1 cellular context compared by ENCODE assay signal in the genomic region with DNA sequence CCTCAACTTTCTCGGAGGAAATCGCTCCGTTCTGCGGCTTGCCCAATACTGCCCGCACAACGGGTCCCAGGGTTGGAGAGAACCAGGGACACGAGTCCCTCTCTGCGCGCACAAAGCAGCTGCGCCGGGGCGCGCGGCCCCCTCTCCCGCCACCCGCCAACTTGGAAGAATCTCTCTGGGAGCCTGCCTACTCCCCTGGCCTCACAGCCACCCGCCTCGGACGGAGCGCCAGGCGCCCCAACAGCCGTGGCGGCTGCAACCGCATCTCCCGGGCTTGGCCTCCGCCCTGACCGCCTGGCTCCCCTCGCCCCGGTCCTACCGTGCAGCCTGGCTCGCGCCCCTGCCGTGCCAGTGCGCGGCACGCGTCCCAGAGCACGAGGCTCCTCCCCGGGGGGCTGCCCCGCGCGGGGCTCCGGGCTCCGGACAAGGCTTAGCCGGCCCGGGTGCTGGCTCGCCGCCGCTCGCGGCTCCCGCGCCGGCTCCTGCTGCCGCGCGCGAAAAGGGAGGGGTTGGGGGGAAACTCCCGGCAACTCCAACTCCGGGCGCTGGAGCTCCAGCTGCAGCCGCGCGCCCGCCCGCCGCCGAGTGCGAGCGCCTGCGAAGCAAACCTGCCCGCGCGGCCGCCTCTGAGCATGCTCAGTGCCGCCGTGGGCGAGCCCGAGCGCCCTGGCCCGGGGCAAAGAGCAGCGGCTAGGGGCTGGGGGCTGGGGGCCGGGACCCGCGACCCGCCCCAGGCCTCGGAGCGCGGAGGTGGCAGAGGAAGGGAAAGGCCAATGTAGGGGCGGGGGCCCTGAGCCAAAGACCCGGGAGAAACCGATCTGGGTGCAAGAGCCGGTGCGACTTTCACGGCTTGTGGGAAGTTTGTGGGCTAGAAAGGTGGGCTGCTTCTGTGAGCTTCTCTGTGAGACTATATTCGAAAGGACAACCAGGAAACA.
A peak's percentile ranks its signal among the peaks of the same experiment; 100 is the strongest.
TF ChIP-seq lines count a peak whose summit lies in the region.

A gene (minus strand): TSS at position 589 of the 935 bp plus-strand sequence. CDS start 75,329 bp downstream, outside the sequence.

TF ChIP-seq in HEK293, 187 proteins besides CTCF, POLR2A, EP300 and RAD21 (continued from another document and continues in another):
- TF ChIP-seq, protein P1, sequence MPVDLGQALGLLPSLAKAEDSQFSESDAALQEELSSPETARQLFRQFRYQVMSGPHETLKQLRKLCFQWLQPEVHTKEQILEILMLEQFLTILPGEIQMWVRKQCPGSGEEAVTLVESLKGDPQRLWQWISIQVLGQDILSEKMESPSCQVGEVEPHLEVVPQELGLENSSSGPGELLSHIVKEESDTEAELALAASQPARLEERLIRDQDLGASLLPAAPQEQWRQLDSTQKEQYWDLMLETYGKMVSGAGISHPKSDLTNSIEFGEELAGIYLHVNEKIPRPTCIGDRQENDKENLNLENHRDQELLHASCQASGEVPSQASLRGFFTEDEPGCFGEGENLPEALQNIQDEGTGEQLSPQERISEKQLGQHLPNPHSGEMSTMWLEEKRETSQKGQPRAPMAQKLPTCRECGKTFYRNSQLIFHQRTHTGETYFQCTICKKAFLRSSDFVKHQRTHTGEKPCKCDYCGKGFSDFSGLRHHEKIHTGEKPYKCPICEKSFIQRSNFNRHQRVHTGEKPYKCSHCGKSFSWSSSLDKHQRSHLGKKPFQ (tag by site-specific recombination; IDR thresholded peaks at IDR 0.05) = no peak
- TF ChIP-seq REPIN1 (tag by site-specific recombination; IDR thresholded peaks at IDR 0.05; ENCODE audit: low read depth) (no peak), ZBTB7A (tag by site-specific recombination; IDR thresholded peaks at IDR 0.05; ENCODE audit: low read depth) (no peak), ZNF140 (tag by site-specific recombination; IDR thresholded peaks at IDR 0.05) (no peak), IKZF3 (tag by site-specific recombination; IDR thresholded peaks at IDR 0.05) (peak; percentile 62), ZNF707 (tag by site-specific recombination; IDR thresholded peaks at IDR 0.05) (no peak), ZNF830 (tag by site-specific recombination; IDR thresholded peaks at IDR 0.05; ENCODE audit: low read depth) (no peak), ZNF16 (tag by site-specific recombination; IDR thresholded peaks at IDR 0.05; ENCODE audit: low read depth) (no peak), GLIS1 (tag by site-specific recombination; IDR thresholded peaks at IDR 0.05) (0 out of 2 replicates have a peak, but pooled peaks have one; percentile 4), SETDB1 (IDR thresholded peaks at IDR 0.05; ENCODE audit: insufficient read length, low read length) (no peak), RBAK (tag by site-specific recombination; IDR thresholded peaks at IDR 0.05) (no peak), ZNF501 (tag by site-specific recombination; IDR thresholded peaks at IDR 0.05) (no peak), ZNF174 (tag by site-specific recombination; IDR thresholded peaks at IDR 0.05) (no peak), ZNF239 (tag by site-specific recombination; IDR thresholded peaks at IDR 0.05) (no peak), ZNF394 (tag by site-specific recombination; IDR thresholded peaks at IDR 0.05; ENCODE audit: borderline replicate concordance) (no peak), ZNF335 (tag by site-specific recombination; conservative IDR thresholded peaks at IDR 0.05) (0 out of 2 replicates have a peak, but pooled peaks have one; percentile 43), ZNF677 (tag by site-specific recombination; IDR thresholded peaks at IDR 0.05) (no peak), ZNF561 (tag by site-specific recombination; IDR thresholded peaks at IDR 0.05; ENCODE audit: borderline replicate concordance) (peak; percentile 65; the same call in 1 of the 2 replicates), YY1 (tag by site-specific recombination; IDR thresholded peaks at IDR 0.05) (no peak), SP3 (tag by site-specific recombination; IDR thresholded peaks at IDR 0.05) (no peak), ZSCAN30 (tag by site-specific recombination; IDR thresholded peaks at IDR 0.05) (no peak), ZNF169 (tag by site-specific recombination; IDR thresholded peaks at IDR 0.05) (no peak), MYNN (tag by site-specific recombination; IDR thresholded peaks at IDR 0.05; ENCODE audit: borderline replicate concordance) (no peak), TCF7L2 (IDR thresholded peaks at IDR 0.05; ENCODE audit: borderline replicate concordance, low read depth, low read length) (no peak), ZNF660 (tag by site-specific recombination; IDR thresholded peaks at IDR 0.05) (peak; percentile 56; the same call in 1 of the 2 replicates), ZNF19 (tag by site-specific recombination; IDR thresholded peaks at IDR 0.05; ENCODE audit: low read depth) (no peak), ZFP69B (tag by site-specific recombination; IDR thresholded peaks at IDR 0.05) (no peak), ZXDB (tag by site-specific recombination; IDR thresholded peaks at IDR 0.05) (no peak), ZBTB20 (tag by site-specific recombination; IDR thresholded peaks at IDR 0.05) (0 out of 2 replicates have a peak, but pooled peaks have one; percentile 26), ZNF121 (tag by site-specific recombination; IDR thresholded peaks at IDR 0.05) (no peak), TRIM28 (IDR thresholded peaks at IDR 0.05; ENCODE audit: borderline replicate concordance, low read length) (no peak), ZEB2 (tag by site-specific recombination; IDR thresholded peaks at IDR 0.05) (no peak), ZNF624 (tag by site-specific recombination; IDR thresholded peaks at IDR 0.05) (no peak), ZBTB17 (tag by site-specific recombination; IDR thresholded peaks at IDR 0.05) (no peak), ZFP41 (tag by site-specific recombination; IDR thresholded peaks at IDR 0.05; ENCODE audit: borderline replicate concordance) (no peak)
- TF ChIP-seq, protein P2, sequence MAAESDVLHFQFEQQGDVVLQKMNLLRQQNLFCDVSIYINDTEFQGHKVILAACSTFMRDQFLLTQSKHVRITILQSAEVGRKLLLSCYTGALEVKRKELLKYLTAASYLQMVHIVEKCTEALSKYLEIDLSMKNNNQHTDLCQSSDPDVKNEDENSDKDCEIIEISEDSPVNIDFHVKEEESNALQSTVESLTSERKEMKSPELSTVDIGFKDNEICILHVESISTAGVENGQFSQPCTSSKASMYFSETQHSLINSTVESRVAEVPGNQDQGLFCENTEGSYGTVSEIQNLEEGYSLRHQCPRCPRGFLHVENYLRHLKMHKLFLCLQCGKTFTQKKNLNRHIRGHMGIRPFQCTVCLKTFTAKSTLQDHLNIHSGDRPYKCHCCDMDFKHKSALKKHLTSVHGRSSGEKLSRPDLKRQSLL (tag by site-specific recombination; IDR thresholded peaks at IDR 0.05) = peak; percentile 98
- TF ChIP-seq, protein P3, sequence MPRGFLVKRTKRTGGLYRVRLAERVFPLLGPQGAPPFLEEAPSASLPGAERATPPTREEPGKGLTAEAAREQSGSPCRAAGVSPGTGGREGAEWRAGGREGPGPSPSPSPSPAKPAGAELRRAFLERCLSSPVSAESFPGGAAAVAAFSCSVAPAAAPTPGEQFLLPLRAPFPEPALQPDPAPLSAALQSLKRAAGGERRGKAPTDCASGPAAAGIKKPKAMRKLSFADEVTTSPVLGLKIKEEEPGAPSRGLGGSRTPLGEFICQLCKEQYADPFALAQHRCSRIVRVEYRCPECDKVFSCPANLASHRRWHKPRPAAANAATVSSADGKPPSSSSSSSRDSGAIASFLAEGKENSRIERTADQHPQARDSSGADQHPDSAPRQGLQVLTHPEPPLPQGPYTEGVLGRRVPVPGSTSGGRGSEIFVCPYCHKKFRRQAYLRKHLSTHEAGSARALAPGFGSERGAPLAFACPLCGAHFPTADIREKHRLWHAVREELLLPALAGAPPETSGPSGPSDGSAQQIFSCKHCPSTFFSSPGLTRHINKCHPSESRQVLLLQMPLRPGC (tag by site-specific recombination; IDR thresholded peaks at IDR 0.05) = no peak
- TF ChIP-seq, protein P4, sequence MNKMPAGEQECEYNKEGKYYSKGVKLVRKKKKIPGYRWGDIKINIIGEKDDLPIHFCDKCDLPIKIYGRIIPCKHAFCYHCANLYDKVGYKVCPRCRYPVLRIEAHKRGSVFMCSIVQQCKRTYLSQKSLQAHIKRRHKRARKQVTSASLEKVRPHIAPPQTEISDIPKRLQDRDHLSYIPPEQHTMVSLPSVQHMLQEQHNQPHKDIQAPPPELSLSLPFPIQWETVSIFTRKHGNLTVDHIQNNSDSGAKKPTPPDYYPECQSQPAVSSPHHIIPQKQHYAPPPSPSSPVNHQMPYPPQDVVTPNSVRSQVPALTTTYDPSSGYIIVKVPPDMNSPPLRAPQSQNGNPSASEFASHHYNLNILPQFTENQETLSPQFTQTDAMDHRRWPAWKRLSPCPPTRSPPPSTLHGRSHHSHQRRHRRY (tag by site-specific recombination; IDR thresholded peaks at IDR 0.05) = no peak
- TF ChIP-seq, protein P5, sequence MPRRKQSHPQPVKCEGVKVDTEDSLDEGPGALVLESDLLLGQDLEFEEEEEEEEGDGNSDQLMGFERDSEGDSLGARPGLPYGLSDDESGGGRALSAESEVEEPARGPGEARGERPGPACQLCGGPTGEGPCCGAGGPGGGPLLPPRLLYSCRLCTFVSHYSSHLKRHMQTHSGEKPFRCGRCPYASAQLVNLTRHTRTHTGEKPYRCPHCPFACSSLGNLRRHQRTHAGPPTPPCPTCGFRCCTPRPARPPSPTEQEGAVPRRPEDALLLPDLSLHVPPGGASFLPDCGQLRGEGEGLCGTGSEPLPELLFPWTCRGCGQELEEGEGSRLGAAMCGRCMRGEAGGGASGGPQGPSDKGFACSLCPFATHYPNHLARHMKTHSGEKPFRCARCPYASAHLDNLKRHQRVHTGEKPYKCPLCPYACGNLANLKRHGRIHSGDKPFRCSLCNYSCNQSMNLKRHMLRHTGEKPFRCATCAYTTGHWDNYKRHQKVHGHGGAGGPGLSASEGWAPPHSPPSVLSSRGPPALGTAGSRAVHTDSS (tag by site-specific recombination; IDR thresholded peaks at IDR 0.05) = no peak
- TF ChIP-seq, protein P6, sequence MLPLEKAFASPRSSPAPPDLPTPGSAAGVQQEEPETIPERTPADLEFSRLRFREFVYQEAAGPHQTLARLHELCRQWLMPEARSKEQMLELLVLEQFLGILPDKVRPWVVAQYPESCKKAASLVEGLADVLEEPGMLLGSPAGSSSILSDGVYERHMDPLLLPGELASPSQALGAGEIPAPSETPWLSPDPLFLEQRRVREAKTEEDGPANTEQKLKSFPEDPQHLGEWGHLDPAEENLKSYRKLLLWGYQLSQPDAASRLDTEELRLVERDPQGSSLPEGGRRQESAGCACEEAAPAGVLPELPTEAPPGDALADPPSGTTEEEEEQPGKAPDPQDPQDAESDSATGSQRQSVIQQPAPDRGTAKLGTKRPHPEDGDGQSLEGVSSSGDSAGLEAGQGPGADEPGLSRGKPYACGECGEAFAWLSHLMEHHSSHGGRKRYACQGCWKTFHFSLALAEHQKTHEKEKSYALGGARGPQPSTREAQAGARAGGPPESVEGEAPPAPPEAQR (tag by site-specific recombination; IDR thresholded peaks at IDR 0.05) = no peak
- TF ChIP-seq, protein P7, sequence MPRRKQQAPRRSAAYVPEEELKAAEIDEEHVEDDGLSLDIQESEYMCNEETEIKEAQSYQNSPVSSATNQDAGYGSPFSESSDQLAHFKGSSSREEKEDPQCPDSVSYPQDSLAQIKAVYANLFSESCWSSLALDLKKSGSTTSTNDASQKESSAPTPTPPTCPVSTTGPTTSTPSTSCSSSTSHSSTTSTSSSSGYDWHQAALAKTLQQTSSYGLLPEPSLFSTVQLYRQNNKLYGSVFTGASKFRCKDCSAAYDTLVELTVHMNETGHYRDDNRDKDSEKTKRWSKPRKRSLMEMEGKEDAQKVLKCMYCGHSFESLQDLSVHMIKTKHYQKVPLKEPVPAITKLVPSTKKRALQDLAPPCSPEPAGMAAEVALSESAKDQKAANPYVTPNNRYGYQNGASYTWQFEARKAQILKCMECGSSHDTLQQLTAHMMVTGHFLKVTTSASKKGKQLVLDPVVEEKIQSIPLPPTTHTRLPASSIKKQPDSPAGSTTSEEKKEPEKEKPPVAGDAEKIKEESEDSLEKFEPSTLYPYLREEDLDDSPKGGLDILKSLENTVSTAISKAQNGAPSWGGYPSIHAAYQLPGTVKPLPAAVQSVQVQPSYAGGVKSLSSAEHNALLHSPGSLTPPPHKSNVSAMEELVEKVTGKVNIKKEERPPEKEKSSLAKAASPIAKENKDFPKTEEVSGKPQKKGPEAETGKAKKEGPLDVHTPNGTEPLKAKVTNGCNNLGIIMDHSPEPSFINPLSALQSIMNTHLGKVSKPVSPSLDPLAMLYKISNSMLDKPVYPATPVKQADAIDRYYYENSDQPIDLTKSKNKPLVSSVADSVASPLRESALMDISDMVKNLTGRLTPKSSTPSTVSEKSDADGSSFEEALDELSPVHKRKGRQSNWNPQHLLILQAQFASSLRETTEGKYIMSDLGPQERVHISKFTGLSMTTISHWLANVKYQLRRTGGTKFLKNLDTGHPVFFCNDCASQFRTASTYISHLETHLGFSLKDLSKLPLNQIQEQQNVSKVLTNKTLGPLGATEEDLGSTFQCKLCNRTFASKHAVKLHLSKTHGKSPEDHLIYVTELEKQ (tag by site-specific recombination; IDR thresholded peaks at IDR 0.05; ENCODE audit: borderline replicate concordance) = no peak
- TF ChIP-seq, protein P8, sequence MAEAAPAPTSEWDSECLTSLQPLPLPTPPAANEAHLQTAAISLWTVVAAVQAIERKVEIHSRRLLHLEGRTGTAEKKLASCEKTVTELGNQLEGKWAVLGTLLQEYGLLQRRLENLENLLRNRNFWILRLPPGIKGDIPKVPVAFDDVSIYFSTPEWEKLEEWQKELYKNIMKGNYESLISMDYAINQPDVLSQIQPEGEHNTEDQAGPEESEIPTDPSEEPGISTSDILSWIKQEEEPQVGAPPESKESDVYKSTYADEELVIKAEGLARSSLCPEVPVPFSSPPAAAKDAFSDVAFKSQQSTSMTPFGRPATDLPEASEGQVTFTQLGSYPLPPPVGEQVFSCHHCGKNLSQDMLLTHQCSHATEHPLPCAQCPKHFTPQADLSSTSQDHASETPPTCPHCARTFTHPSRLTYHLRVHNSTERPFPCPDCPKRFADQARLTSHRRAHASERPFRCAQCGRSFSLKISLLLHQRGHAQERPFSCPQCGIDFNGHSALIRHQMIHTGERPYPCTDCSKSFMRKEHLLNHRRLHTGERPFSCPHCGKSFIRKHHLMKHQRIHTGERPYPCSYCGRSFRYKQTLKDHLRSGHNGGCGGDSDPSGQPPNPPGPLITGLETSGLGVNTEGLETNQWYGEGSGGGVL (tag by site-specific recombination; IDR thresholded peaks at IDR 0.05) = peak; percentile 59
- TF ChIP-seq, protein P9, sequence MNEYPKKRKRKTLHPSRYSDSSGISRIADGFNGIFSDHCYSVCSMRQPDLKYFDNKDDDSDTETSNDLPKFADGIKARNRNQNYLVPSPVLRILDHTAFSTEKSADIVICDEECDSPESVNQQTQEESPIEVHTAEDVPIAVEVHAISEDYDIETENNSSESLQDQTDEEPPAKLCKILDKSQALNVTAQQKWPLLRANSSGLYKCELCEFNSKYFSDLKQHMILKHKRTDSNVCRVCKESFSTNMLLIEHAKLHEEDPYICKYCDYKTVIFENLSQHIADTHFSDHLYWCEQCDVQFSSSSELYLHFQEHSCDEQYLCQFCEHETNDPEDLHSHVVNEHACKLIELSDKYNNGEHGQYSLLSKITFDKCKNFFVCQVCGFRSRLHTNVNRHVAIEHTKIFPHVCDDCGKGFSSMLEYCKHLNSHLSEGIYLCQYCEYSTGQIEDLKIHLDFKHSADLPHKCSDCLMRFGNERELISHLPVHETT (tag by site-specific recombination; IDR thresholded peaks at IDR 0.05) = no peak
